In the genomic region with DNA sequence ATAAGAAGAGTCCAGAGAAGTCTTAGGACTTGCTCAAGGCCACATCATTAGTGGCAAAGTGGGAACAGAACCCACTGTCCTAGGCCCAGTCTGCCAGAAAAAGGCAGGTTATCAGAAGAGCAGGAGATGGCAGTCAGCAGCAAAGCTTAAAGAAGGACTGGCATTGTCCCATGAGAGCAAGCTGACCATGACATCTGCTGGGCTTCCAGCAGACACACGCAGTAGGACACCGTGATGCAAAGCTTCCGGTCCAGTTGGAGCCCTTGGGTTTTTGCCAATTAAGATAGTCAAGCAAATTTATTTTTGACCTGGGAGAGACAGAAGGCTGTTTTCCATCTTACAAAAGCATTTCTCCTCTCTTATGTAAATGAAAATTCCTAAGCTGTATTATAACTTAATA, we compare ENCODE assay signal across 1 cellular context.
TF ChIP-seq lines count a peak whose summit lies in the region.

No MANE protein-coding gene starts in this region.

TF ChIP-seq in GM12878, 131 proteins besides CTCF, POLR2A, EP300 and RAD21 (continued from another document):
- TF ChIP-seq RCOR1 (conservative IDR thresholded peaks at IDR 0.05; ENCODE audit: low read depth, low read length) (no peak), ZNF384 (IDR thresholded peaks at IDR 0.05; ENCODE audit: borderline replicate concordance, low read depth, low read length) (no peak), POU2F2 (IDR thresholded peaks at IDR 0.05; ENCODE audit: borderline replicate concordance, low read depth, low read length) (no peak), SIN3A (IDR thresholded peaks at IDR 0.05; ENCODE audit: low read depth, low read length) (0 out of 2 replicates have a peak, but pooled peaks have one; percentile 1), EED (IDR thresholded peaks at IDR 0.05; ENCODE audit: low read depth) (no peak), RB1 (IDR thresholded peaks at IDR 0.05; ENCODE audit: borderline replicate concordance) (no peak), JUNB (IDR thresholded peaks at IDR 0.05) (no peak), JUND (IDR thresholded peaks at IDR 0.05; ENCODE audit: low read depth, low read length) (no peak), CBX3 (IDR thresholded peaks at IDR 0.05; ENCODE audit: borderline replicate concordance, low read depth) (no peak), NFYA (IDR thresholded peaks at IDR 0.05; ENCODE audit: borderline replicate concordance, low read depth, low read length) (no peak), POLR2AphosphoS5 (IDR thresholded peaks at IDR 0.05; ENCODE audit: low read length) (peak; percentile 51; the same call in 1 of the 2 replicates), FOS (IDR thresholded peaks at IDR 0.05; ENCODE audit: borderline replicate concordance, extremely low read depth, insufficient read length) (no peak)
- TF ChIP-seq, protein P1, sequence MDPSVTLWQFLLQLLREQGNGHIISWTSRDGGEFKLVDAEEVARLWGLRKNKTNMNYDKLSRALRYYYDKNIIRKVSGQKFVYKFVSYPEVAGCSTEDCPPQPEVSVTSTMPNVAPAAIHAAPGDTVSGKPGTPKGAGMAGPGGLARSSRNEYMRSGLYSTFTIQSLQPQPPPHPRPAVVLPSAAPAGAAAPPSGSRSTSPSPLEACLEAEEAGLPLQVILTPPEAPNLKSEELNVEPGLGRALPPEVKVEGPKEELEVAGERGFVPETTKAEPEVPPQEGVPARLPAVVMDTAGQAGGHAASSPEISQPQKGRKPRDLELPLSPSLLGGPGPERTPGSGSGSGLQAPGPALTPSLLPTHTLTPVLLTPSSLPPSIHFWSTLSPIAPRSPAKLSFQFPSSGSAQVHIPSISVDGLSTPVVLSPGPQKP (IDR thresholded peaks at IDR 0.05; ENCODE audit: low read depth, low read length) = no peak
- TF ChIP-seq, protein P2, sequence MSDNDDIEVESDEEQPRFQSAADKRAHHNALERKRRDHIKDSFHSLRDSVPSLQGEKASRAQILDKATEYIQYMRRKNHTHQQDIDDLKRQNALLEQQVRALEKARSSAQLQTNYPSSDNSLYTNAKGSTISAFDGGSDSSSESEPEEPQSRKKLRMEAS (IDR thresholded peaks at IDR 0.05; ENCODE audit: low read depth, low read length) = no peak
TF ChIP-seq in GM12878: peak in this region for 2.
